In the genomic region with DNA sequence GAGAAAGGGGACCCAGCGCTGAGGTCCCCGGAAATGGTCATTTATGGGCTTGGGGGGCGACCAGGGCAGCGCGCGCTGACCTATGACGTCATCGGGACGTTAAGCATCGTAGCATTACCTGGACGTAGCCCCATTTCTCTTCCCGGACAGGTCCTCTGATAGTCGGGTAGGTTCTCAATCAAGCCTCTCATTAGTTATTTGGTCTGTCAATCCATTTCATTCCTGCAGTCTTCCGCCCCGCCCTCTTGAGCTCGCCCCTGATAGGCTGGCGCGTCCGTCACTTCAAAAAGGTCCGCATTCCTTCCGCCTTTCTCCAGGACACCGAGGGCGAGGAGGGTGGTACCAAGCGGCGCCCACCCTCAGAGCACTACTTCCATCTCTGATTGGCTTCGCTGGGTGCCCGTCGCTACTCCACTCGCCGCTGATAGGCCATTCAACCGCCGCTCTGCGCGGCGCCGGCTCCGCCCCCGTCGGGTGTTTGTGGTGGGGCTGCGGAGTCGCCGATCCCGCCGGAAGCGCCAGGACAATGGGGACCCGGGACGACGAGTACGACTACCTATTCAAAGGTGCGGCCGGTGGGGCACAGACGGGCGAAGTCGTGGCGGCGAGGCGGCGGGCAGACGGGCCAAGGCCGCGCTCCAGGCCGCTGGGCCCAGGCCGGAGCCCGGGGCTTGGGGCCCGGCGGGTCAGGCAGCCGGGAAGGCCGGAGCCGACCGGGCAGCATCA, we compare ENCODE assay signal across 1 cellular context.
TF ChIP-seq lines count a peak whose summit lies in the region.

A gene (plus strand): TSS at position 470 of the 726 bp plus-strand sequence. CDS start 57 bp downstream, at position 527.

TF ChIP-seq in K562, 482 proteins besides CTCF, POLR2A, EP300 and RAD21 (continued from another document and continues in another):
- TF ChIP-seq, protein P1, sequence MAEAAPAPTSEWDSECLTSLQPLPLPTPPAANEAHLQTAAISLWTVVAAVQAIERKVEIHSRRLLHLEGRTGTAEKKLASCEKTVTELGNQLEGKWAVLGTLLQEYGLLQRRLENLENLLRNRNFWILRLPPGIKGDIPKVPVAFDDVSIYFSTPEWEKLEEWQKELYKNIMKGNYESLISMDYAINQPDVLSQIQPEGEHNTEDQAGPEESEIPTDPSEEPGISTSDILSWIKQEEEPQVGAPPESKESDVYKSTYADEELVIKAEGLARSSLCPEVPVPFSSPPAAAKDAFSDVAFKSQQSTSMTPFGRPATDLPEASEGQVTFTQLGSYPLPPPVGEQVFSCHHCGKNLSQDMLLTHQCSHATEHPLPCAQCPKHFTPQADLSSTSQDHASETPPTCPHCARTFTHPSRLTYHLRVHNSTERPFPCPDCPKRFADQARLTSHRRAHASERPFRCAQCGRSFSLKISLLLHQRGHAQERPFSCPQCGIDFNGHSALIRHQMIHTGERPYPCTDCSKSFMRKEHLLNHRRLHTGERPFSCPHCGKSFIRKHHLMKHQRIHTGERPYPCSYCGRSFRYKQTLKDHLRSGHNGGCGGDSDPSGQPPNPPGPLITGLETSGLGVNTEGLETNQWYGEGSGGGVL (CRISPR knock-in tag; IDR thresholded peaks at IDR 0.05), result no peak
- no peak; the same call in 1 of the 2 replicates for TF ChIP-seq MYC (IDR thresholded peaks at IDR 0.05; ENCODE audit: low read depth, low read length)
- no peak for TF ChIP-seq MYC (CRISPR knock-in tag; IDR thresholded peaks at IDR 0.05; ENCODE audit: borderline replicate concordance, low read depth)
- peak; percentile 86 for TF ChIP-seq EP400 (IDR thresholded peaks at IDR 0.05)
- peak in 1 of 2 experiments; percentile 90; a peak in 3 of 4 replicates for TF ChIP-seq TEAD1 (CRISPR knock-in tag; IDR thresholded peaks at IDR 0.05)
- no peak for TF ChIP-seq ZNF77 (CRISPR knock-in tag; IDR thresholded peaks at IDR 0.05)
- no peak for TF ChIP-seq SRSF1 (IDR thresholded peaks at IDR 0.05; ENCODE audit: low read depth, low read length)
- TF ChIP-seq, protein P2, sequence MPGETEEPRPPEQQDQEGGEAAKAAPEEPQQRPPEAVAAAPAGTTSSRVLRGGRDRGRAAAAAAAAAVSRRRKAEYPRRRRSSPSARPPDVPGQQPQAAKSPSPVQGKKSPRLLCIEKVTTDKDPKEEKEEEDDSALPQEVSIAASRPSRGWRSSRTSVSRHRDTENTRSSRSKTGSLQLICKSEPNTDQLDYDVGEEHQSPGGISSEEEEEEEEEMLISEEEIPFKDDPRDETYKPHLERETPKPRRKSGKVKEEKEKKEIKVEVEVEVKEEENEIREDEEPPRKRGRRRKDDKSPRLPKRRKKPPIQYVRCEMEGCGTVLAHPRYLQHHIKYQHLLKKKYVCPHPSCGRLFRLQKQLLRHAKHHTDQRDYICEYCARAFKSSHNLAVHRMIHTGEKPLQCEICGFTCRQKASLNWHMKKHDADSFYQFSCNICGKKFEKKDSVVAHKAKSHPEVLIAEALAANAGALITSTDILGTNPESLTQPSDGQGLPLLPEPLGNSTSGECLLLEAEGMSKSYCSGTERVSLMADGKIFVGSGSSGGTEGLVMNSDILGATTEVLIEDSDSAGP (CRISPR knock-in tag; IDR thresholded peaks at IDR 0.05), result no peak
- TF ChIP-seq ZNF79 (CRISPR knock-in tag; IDR thresholded peaks at IDR 0.05; ENCODE audit: low read depth), result no peak
- TF ChIP-seq ZSCAN29 (IDR thresholded peaks at IDR 0.05), result peak; percentile 34; the same call in 1 of the 2 replicates
- TF ChIP-seq RBM22 (IDR thresholded peaks at IDR 0.05; ENCODE audit: low read depth, low read length, poor library complexity, severe bottlenecking), result no peak
- TF ChIP-seq, protein P3, sequence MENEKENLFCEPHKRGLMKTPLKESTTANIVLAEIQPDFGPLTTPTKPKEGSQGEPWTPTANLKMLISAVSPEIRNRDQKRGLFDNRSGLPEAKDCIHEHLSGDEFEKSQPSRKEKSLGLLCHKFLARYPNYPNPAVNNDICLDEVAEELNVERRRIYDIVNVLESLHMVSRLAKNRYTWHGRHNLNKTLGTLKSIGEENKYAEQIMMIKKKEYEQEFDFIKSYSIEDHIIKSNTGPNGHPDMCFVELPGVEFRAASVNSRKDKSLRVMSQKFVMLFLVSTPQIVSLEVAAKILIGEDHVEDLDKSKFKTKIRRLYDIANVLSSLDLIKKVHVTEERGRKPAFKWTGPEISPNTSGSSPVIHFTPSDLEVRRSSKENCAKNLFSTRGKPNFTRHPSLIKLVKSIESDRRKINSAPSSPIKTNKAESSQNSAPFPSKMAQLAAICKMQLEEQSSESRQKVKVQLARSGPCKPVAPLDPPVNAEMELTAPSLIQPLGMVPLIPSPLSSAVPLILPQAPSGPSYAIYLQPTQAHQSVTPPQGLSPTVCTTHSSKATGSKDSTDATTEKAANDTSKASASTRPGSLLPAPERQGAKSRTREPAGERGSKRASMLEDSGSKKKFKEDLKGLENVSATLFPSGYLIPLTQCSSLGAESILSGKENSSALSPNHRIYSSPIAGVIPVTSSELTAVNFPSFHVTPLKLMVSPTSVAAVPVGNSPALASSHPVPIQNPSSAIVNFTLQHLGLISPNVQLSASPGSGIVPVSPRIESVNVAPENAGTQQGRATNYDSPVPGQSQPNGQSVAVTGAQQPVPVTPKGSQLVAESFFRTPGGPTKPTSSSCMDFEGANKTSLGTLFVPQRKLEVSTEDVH (IDR thresholded peaks at IDR 0.05; ENCODE audit: low read depth, partially characterized antibody), result peak; percentile 96
- peak; percentile 66 for TF ChIP-seq ETV1 (tag; conservative IDR thresholded peaks at IDR 0.05; ENCODE audit: low read depth)
- peak; percentile 68; the same call in 1 of the 2 replicates for TF ChIP-seq ZNF445 (CRISPR knock-in tag; IDR thresholded peaks at IDR 0.05; ENCODE audit: low read depth)
- TF ChIP-seq ARNT (IDR thresholded peaks at IDR 0.05), result 0 out of 4 replicates have a peak, but pooled peaks of 1 of the 2 experiments have one; percentile 71
- TF ChIP-seq SREBF1 (IDR thresholded peaks at IDR 0.05; ENCODE audit: borderline replicate concordance, low read depth, low read length), result no peak
- peak; percentile 6; the same call in 1 of the 2 replicates for TF ChIP-seq EHMT2 (IDR thresholded peaks at IDR 0.05)
- TF ChIP-seq KAT8 (IDR thresholded peaks at IDR 0.05; ENCODE audit: low read depth), result no peak
- TF ChIP-seq NFE2L1 (tag; IDR thresholded peaks at IDR 0.05; ENCODE audit: borderline replicate concordance, low read depth), result no peak
- no peak for TF ChIP-seq CHCHD3 (CRISPR knock-in tag; IDR thresholded peaks at IDR 0.05)
- peak; percentile 100 for TF ChIP-seq JUN (IDR thresholded peaks at IDR 0.05; ENCODE audit: borderline replicate concordance, low read depth, low read length)
- 0 out of 2 replicates have a peak, but pooled peaks have one; percentile 73 for TF ChIP-seq JUN (CRISPR knock-in tag; IDR thresholded peaks at IDR 0.05; ENCODE audit: borderline replicate concordance)
- TF ChIP-seq MCM5 (IDR thresholded peaks at IDR 0.05; ENCODE audit: low read depth), result no peak
- peak; percentile 73; the same call in 1 of the 2 replicates for TF ChIP-seq RFX5 (IDR thresholded peaks at IDR 0.05; ENCODE audit: low read depth, low read length)
- TF ChIP-seq, protein P4, sequence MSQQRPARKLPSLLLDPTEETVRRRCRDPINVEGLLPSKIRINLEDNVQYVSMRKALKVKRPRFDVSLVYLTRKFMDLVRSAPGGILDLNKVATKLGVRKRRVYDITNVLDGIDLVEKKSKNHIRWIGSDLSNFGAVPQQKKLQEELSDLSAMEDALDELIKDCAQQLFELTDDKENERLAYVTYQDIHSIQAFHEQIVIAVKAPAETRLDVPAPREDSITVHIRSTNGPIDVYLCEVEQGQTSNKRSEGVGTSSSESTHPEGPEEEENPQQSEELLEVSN (IDR thresholded peaks at IDR 0.05; ENCODE audit: borderline replicate concordance in 1 of 2, extremely low read depth in 1 of 2, insufficient read depth in 1 of 2, insufficient read length in 1 of 2, low read depth in 1 of 2, low read length in 1 of 2, poor library complexity in 1 of 2, severe bottlenecking in 1 of 2), result peak in 1 of 2 experiments; percentile 7
- peak; percentile 93 for TF ChIP-seq NEUROD1 (IDR thresholded peaks at IDR 0.05; ENCODE audit: borderline replicate concordance, low read depth, low read length, partially characterized antibody)
- TF ChIP-seq PTRF (tag; IDR thresholded peaks at IDR 0.05), result no peak
- TF ChIP-seq YY1 (IDR thresholded peaks at IDR 0.05; ENCODE audit: borderline replicate concordance in 1 of 3, control insufficient read depth in 1 of 3, extremely low read depth in 1 of 3, insufficient read depth in 3 of 3, insufficient read length in 1 of 3, insufficient replicate concordance in 2 of 3, low read depth in 1 of 3, low read length in 2 of 3), result peak in 1 of 3 experiments; percentile 41
- peak; percentile 92 for TF ChIP-seq BRD4 (IDR thresholded peaks at IDR 0.05)
- TF ChIP-seq, protein P5, sequence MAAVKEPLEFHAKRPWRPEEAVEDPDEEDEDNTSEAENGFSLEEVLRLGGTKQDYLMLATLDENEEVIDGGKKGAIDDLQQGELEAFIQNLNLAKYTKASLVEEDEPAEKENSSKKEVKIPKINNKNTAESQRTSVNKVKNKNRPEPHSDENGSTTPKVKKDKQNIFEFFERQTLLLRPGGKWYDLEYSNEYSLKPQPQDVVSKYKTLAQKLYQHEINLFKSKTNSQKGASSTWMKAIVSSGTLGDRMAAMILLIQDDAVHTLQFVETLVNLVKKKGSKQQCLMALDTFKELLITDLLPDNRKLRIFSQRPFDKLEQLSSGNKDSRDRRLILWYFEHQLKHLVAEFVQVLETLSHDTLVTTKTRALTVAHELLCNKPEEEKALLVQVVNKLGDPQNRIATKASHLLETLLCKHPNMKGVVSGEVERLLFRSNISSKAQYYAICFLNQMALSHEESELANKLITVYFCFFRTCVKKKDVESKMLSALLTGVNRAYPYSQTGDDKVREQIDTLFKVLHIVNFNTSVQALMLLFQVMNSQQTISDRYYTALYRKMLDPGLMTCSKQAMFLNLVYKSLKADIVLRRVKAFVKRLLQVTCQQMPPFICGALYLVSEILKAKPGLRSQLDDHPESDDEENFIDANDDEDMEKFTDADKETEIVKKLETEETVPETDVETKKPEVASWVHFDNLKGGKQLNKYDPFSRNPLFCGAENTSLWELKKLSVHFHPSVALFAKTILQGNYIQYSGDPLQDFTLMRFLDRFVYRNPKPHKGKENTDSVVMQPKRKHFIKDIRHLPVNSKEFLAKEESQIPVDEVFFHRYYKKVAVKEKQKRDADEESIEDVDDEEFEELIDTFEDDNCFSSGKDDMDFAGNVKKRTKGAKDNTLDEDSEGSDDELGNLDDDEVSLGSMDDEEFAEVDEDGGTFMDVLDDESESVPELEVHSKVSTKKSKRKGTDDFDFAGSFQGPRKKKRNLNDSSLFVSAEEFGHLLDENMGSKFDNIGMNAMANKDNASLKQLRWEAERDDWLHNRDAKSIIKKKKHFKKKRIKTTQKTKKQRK (IDR thresholded peaks at IDR 0.05; ENCODE audit: borderline replicate concordance, low read depth, low read length), result peak; percentile 97
- TF ChIP-seq WHSC1 (IDR thresholded peaks at IDR 0.05; ENCODE audit: low read length), result no peak
- TF ChIP-seq ZBTB17 (CRISPR knock-in tag; IDR thresholded peaks at IDR 0.05), result no peak
- TF ChIP-seq ERF (CRISPR knock-in tag; IDR thresholded peaks at IDR 0.05), result peak; percentile 74
- no peak; the same call in 1 of the 2 replicates for TF ChIP-seq SMARCA4 (IDR thresholded peaks at IDR 0.05)
- TF ChIP-seq LEF1 (IDR thresholded peaks at IDR 0.05), result 0 out of 2 replicates have a peak, but pooled peaks have one; percentile 53
- no peak for TF ChIP-seq SAP30 (IDR thresholded peaks at IDR 0.05; ENCODE audit: borderline replicate concordance, insufficient read depth, low read depth, low read length, poor library complexity, severe bottlenecking)
- no peak for TF ChIP-seq ETS2 (tag; IDR thresholded peaks at IDR 0.05; ENCODE audit: borderline replicate concordance, poor library complexity, severe bottlenecking)
- 0 out of 2 replicates have a peak, but pooled peaks have one; percentile 37 for TF ChIP-seq NFRKB (IDR thresholded peaks at IDR 0.05; ENCODE audit: low read depth)
- no peak for TF ChIP-seq TSC22D4 (tag; IDR thresholded peaks at IDR 0.05)
- peak; percentile 63 for TF ChIP-seq HCFC1 (IDR thresholded peaks at IDR 0.05; ENCODE audit: low read depth, low read length)
- TF ChIP-seq ZC3H4 (CRISPR knock-in tag; IDR thresholded peaks at IDR 0.05; ENCODE audit: borderline replicate concordance), result 0 out of 2 replicates have a peak, but pooled peaks have one; percentile 66
- TF ChIP-seq CREM (IDR thresholded peaks at IDR 0.05; ENCODE audit: low read depth), result peak; percentile 99
- TF ChIP-seq, protein P6, sequence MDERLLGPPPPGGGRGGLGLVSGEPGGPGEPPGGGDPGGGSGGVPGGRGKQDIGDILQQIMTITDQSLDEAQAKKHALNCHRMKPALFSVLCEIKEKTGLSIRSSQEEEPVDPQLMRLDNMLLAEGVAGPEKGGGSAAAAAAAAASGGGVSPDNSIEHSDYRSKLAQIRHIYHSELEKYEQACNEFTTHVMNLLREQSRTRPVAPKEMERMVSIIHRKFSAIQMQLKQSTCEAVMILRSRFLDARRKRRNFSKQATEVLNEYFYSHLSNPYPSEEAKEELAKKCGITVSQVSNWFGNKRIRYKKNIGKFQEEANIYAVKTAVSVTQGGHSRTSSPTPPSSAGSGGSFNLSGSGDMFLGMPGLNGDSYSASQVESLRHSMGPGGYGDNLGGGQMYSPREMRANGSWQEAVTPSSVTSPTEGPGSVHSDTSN (CRISPR knock-in tag; IDR thresholded peaks at IDR 0.05; ENCODE audit: low read depth), result peak; percentile 92; the same call in 1 of the 2 replicates
- TF ChIP-seq, protein P6 (tag; conservative IDR thresholded peaks at IDR 0.05; ENCODE audit: low read depth), result peak; percentile 100
- no peak; the same call in 1 of the 2 replicates for TF ChIP-seq GTF2E2 (tag; IDR thresholded peaks at IDR 0.05)
- TF ChIP-seq SRF (CRISPR knock-in tag; IDR thresholded peaks at IDR 0.05), result peak; percentile 96 to 100
- TF ChIP-seq BHLHE40 (IDR thresholded peaks at IDR 0.05; ENCODE audit: low read length), result no peak
- no peak for TF ChIP-seq ZNF324 (CRISPR knock-in tag; IDR thresholded peaks at IDR 0.05)
- peak; percentile 93; the same call in 1 of the 2 replicates for TF ChIP-seq ZEB2 (IDR thresholded peaks at IDR 0.05)
- TF ChIP-seq MEIS2 (IDR thresholded peaks at IDR 0.05; ENCODE audit: partially characterized antibody), result peak; percentile 99
- TF ChIP-seq, protein P7, sequence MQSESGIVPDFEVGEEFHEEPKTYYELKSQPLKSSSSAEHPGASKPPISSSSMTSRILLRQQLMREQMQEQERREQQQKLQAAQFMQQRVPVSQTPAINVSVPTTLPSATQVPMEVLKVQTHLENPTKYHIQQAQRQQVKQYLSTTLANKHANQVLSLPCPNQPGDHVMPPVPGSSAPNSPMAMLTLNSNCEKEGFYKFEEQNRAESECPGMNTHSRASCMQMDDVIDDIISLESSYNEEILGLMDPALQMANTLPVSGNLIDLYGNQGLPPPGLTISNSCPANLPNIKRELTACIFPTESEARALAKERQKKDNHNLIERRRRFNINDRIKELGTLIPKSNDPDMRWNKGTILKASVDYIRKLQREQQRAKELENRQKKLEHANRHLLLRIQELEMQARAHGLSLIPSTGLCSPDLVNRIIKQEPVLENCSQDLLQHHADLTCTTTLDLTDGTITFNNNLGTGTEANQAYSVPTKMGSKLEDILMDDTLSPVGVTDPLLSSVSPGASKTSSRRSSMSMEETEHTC (IDR thresholded peaks at IDR 0.05), result no peak
- TF ChIP-seq BRD9 (IDR thresholded peaks at IDR 0.05; ENCODE audit: low read depth, partially characterized antibody), result peak; percentile 5
